In the genomic region with DNA sequence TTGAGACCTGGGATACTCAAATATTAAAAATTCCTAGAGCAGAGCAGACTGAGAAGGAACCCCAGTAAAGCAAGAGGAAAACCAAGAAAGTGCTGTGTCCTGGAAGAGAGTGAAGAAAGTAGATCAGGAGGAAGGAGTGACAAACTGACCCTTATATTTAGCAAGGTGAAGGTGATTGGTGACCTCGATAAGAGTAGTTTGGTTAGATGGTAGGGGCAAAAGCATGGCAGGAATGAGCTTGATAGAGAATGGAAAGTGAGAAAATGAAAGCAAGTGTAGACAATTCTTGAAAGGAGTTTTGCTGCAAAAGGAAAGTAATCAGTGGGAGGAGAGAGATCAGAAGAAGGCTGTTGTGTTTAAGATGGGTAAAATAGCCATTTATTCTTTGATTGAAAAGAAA, we compare ENCODE assay signal across 30 cellular contexts. TPM values are rescaled to one million over a fixed set of nuclear protein-coding genes. Genes with fewer than 3 reads are reported as not detected.
DNase-seq lines count a peak whose midpoint lies in the region; ATAC-seq, FAIRE-seq and TF ChIP-seq lines count a peak whose summit lies in the region.
"Had no signal": no experiment of that assay in that cellular context is flagged by ENCODE, and none has a peak within 500 bp of the region (broad histone marks: within the 10 kb centered on the region; RNA-seq: fewer than 3 reads in every experiment).

No MANE protein-coding gene starts in this region.

- no peak for ATAC-seq in HG03432 (IDR thresholded peaks at IDR 0.05; ENCODE audit: unreplicated experiment)
- ATAC-seq: A549; activated naive CD8-positive, alpha-beta T cell treated with anti-CD3 and anti-CD28 coated beads, Interleukin-2, amount 50 U/mL, for 24 hours; natural killer cell; stimulated activated naive B cell treated with anti-CD40 and anti-IgM and Interleukin-4, amounts not matched to agents 10 μg/mL and 1 μg/mL and 100 μg/mL, for 72 hours had no signal

- H3K27me3 Mint-ChIP-seq in CD4-positive, alpha-beta memory T cell, result peaks cover 3 to 5% of the 10 kb centered on the region in 2 donors
- H3K27me3 Mint-ChIP-seq: activated naive CD8-positive, alpha-beta T cell treated with anti-CD3 and anti-CD28 coated beads, Interleukin-2, amount 50 U/mL, for 24 hours had no signal

- no peak for TF ChIP-seq EP300 in sigmoid colon (IDR thresholded peaks at IDR 0.05)

- no peak overlapping the region for H3K4me3 Mint-ChIP-seq in CD4-positive, alpha-beta memory T cell
- H3K4me3 Mint-ChIP-seq: activated B cell treated with CpG ODN at 0.5 μM for 24 hours; activated naive CD8-positive, alpha-beta T cell treated with anti-CD3 and anti-CD28 coated beads, Interleukin-2, amount 50 U/mL, for 24 hours; endodermal cell; natural killer cell; stimulated activated naive B cell treated with anti-CD40 and anti-IgM and Interleukin-4, amounts not matched to agents 10 μg/mL and 1 μg/mL and 100 μg/mL, for 72 hours had no signal

- 94 to 95% methylated on average over 1 of the region's 1 CpG for WGBS in sigmoid colon, 2 donors

- intact Hi-C loops in endothelial cell of umbilical vein (cut with micrococcal nuclease) (no loop called here), sigmoid colon (cut with DNase I) (no loop called here)
- intact Hi-C loops in CD4-positive, alpha-beta memory T cell (cut with micrococcal nuclease), result no loop called here

- H2AFZ ChIP-seq in ACC112 (ENCODE audit: low read length, unreplicated experiment) (no peak overlapping the region), endothelial cell of umbilical vein (ENCODE audit: low read depth, low read length) (no peak overlapping the region)

- peaks cover 2% of the 10 kb centered on the region for H3K9me1 ChIP-seq in endothelial cell of umbilical vein (replicated peaks; ENCODE audit: control insufficient read depth, extremely low read depth, insufficient read depth, low read length)

- H3K9me3 ChIP-seq in endothelial cell of umbilical vein (replicated peaks; ENCODE audit: control insufficient read depth, insufficient read depth, low read length), result no peaks in the 10 kb centered on the region
- H3K9me3 ChIP-seq in sigmoid colon, result no peaks in the 10 kb centered on the region
- H3K9me3 ChIP-seq in CD4-positive, alpha-beta memory T cell (ENCODE audit: control insufficient read depth in 1 of 2, low read length in 2 of 2), result no peaks in the 10 kb centered on the region
- H3K9me3 ChIP-seq: A549, BLaER1, heart right ventricle, MG63, tibial nerve had no signal

- peaks cover 36% of the 10 kb centered on the region for H3K4me1 ChIP-seq in ACC112 (ENCODE audit: control insufficient read depth, insufficient read depth, low read length, unreplicated experiment)
- H3K4me1 ChIP-seq in endothelial cell of umbilical vein (ENCODE audit: control insufficient read depth, extremely low read depth, insufficient read depth, low read length), result peaks cover 21% of the 10 kb centered on the region
- peaks cover 0 to 71% (median 41%) of the 10 kb centered on the region in 4 donors for H3K4me1 ChIP-seq in sigmoid colon
- no peaks in the 10 kb centered on the region for H3K4me1 ChIP-seq in CD4-positive, alpha-beta memory T cell (ENCODE audit: insufficient read depth, low read length)
- H3K4me1 ChIP-seq: A549, BLaER1 had no signal

- TF ChIP-seq POLR2A in endothelial cell of umbilical vein (IDR thresholded peaks at IDR 0.05; ENCODE audit: low read depth, low read length), result no peak
- TF ChIP-seq POLR2A in sigmoid colon (IDR thresholded peaks at IDR 0.05), result no peak

- no peaks in the 10 kb centered on the region for H3K36me3 ChIP-seq in ACC112 (ENCODE audit: insufficient read depth, low read length)
- H3K36me3 ChIP-seq in endothelial cell of umbilical vein (ENCODE audit: control insufficient read depth in 2 of 2, extremely low read depth in 1 of 2, insufficient read depth in 2 of 2, low read length in 2 of 2), result no peaks in the 10 kb centered on the region
- no peaks in the 10 kb centered on the region for H3K36me3 ChIP-seq in sigmoid colon
- H3K36me3 ChIP-seq in CD4-positive, alpha-beta memory T cell (ENCODE audit: insufficient read depth, low read length), result no peaks in the 10 kb centered on the region
- H3K36me3 ChIP-seq: BLaER1, heart right ventricle, MG63, tibial nerve had no signal

- no peaks in the 10 kb centered on the region for H3K36me3 Mint-ChIP-seq in CD4-positive, alpha-beta memory T cell
- H3K36me3 Mint-ChIP-seq: natural killer cell; stimulated activated naive B cell treated with anti-CD40 and anti-IgM and Interleukin-4, amounts not matched to agents 10 μg/mL and 1 μg/mL and 100 μg/mL, for 72 hours had no signal

- DNase-seq in M059J (ENCODE audit: low read depth) (peak; percentile 43), endothelial cell of umbilical vein (ENCODE audit: low read depth, low spot score) (no peak), sigmoid colon (no peak), NCI-H748 treated with DMSO at 0.1 percent for 48 hours (lab: John Stamatoyannopoulos, UW) (no peak)
- DNase-seq in CD4-positive, alpha-beta memory T cell, result no peak
- DNase-seq in stimulated activated CD4-positive, alpha-beta T cell treated with anti-CD3 and anti-CD28 coated beads, Interleukin-12 subunit alpha, Interleukin-12 subunit beta, amount 100 ng/mL, for 4 hours, result no peak
- DNase-seq: activated B cell treated with CpG ODN at 0.5 μM for 24 hours; activated CD4-positive, alpha-beta T cell treated with anti-CD3 and anti-CD28 coated beads, Interleukin-2, amount 50 U/mL, for 4 hours; activated CD8-positive, alpha-beta memory T cell treated with anti-CD3 and anti-CD28 coated beads, Interleukin-2, amount 50 U/mL, for 48 hours; activated effector memory CD4-positive, alpha-beta T cell treated with anti-CD3 and anti-CD28 coated beads, Interleukin-2, amount 50 U/mL, for 16 hours; activated naive CD8-positive, alpha-beta T cell treated with anti-CD3 and anti-CD28 coated beads, Interleukin-2, amount 50 U/mL, for 24 hours; cortex of kidney; endodermal cell; GOT3; heart right ventricle; natural killer cell; NCI-H1436; NCI-H2107; NK-92 treated with Interleukin-12 subunit alpha and Interleukin-12 subunit beta, amount 100 ng/mL, for 24 hours; stimulated activated CD4-positive, alpha-beta T cell treated with anti-CD3 and anti-CD28 coated beads, Interleukin-2, amount 100 ng/mL, for 48 hours; stimulated activated naive B cell treated with anti-CD40 and anti-IgM and Interleukin-4, amounts not matched to agents 10 μg/mL and 1 μg/mL and 100 μg/mL, for 72 hours; T-helper 9 cell had no signal

- H3K4me3 ChIP-seq in ACC112 (ENCODE audit: low read depth, low read length) (peak overlapping the region; percentile 40), endothelial cell of umbilical vein (replicated peaks in 1 of 3; ENCODE audit: insufficient read depth in 1 of 3, low read depth in 1 of 3, low read length in 3 of 3) (no peak overlapping the region), sigmoid colon (no peak overlapping the region)
- no peak overlapping the region for H3K4me3 ChIP-seq in CD4-positive, alpha-beta memory T cell (ENCODE audit: low read length in 2 of 2)
- H3K4me3 ChIP-seq: A549, BLaER1, heart right ventricle, MG63, skin epidermis, tibial nerve had no signal

- no peak for TF ChIP-seq CTCF in endothelial cell of umbilical vein (IDR thresholded peaks at IDR 0.05; ENCODE audit: extremely low read depth in 1 of 2, insufficient read depth in 1 of 2, low read depth in 1 of 2, low read length in 2 of 2)
- no peak for TF ChIP-seq CTCF in sigmoid colon (IDR thresholded peaks at IDR 0.05)

- POLR2A ChIA-PET in endothelial cell of umbilical vein (lab: Charles Lee), result no interaction called here
- POLR2A ChIA-PET in CD4-positive, alpha-beta memory T cell (lab: Charles Lee; ENCODE audit: partially characterized antibody), result no interaction called here

- H3K4me1 Mint-ChIP-seq in CD4-positive, alpha-beta memory T cell, result peaks cover 0 to 3% (median 1%) of the 10 kb centered on the region in 4 donors
- H3K4me1 Mint-ChIP-seq: activated B cell treated with CpG ODN at 0.5 μM for 24 hours; activated naive CD8-positive, alpha-beta T cell treated with anti-CD3 and anti-CD28 coated beads, Interleukin-2, amount 50 U/mL, for 24 hours; stimulated activated naive B cell treated with anti-CD40 and anti-IgM and Interleukin-4, amounts not matched to agents 10 μg/mL and 1 μg/mL and 100 μg/mL, for 72 hours had no signal

- no peaks in the 10 kb centered on the region for H4K20me1 ChIP-seq in endothelial cell of umbilical vein (replicated peaks; ENCODE audit: control insufficient read depth, extremely low read depth, insufficient read depth, low read length)
- H4K20me1 ChIP-seq: BLaER1 had no signal

- H3K79me2 ChIP-seq in ACC112 (ENCODE audit: control insufficient read depth, insufficient read depth, low read length, unreplicated experiment) (peaks cover 53% of the 10 kb centered on the region), endothelial cell of umbilical vein (ENCODE audit: control insufficient read depth, insufficient read depth, low read length) (peaks cover 86% of the 10 kb centered on the region)

- CTCF ChIA-PET in endothelial cell of umbilical vein (lab: Charles Lee), result interaction anchor here (1.4 kb wide), 1 partner anchor 38 kb away, joined by 3 read pairs; no protein-coding TSS in a partner anchor
- CTCF ChIA-PET in CD4-positive, alpha-beta memory T cell (lab: Charles Lee; ENCODE audit: partially characterized antibody), result no interaction called here

- H3K27me3 ChIP-seq in ACC112 (ENCODE audit: insufficient read depth, low read length) (no peaks in the 10 kb centered on the region), endothelial cell of umbilical vein (ENCODE audit: control insufficient read depth in 2 of 2, insufficient read depth in 2 of 2, low read length in 2 of 2) (no peaks in the 10 kb centered on the region), sigmoid colon (no peaks in the 10 kb centered on the region)
- no peaks in the 10 kb centered on the region for H3K27me3 ChIP-seq in CD4-positive, alpha-beta memory T cell (ENCODE audit: insufficient read depth, low read length)
- H3K27me3 ChIP-seq: BLaER1, heart right ventricle, MG63, tibial nerve had no signal

- dilution Hi-C loops in endothelial cell of umbilical vein (cut with MboI; ENCODE audit: extremely low pct_ligation_motif_present, low sequenced_read_pairs), result no loop called here

- H3K27ac Mint-ChIP-seq in CD4-positive, alpha-beta memory T cell, result no peak overlapping the region
- H3K27ac Mint-ChIP-seq: activated B cell treated with CpG ODN at 0.5 μM for 24 hours; activated naive CD8-positive, alpha-beta T cell treated with anti-CD3 and anti-CD28 coated beads, Interleukin-2, amount 50 U/mL, for 24 hours; natural killer cell; stimulated activated naive B cell treated with anti-CD40 and anti-IgM and Interleukin-4, amounts not matched to agents 10 μg/mL and 1 μg/mL and 100 μg/mL, for 72 hours had no signal

- H3K9me3 Mint-ChIP-seq in CD4-positive, alpha-beta memory T cell, result peaks cover 0 to 2% (median 0%) of the 10 kb centered on the region in 8 donors
- H3K9me3 Mint-ChIP-seq: activated B cell treated with CpG ODN at 0.5 μM for 24 hours; activated naive CD8-positive, alpha-beta T cell treated with anti-CD3 and anti-CD28 coated beads, Interleukin-2, amount 50 U/mL, for 24 hours; endodermal cell; natural killer cell; stimulated activated naive B cell treated with anti-CD40 and anti-IgM and Interleukin-4, amounts not matched to agents 10 μg/mL and 1 μg/mL and 100 μg/mL, for 72 hours had no signal

- BruUV-seq in endothelial cell of umbilical vein (replicated peaks; lab: Mats Ljungman, UMichigan), result no TSS peak

- H3K27ac ChIP-seq in ACC112 (ENCODE audit: low read depth, low read length) (peak overlapping the region; percentile 82), endothelial cell of umbilical vein (ENCODE audit: insufficient read depth, low read depth, low read length) (peak overlapping the region; percentile 45), sigmoid colon (peak overlapping the region; percentile 63 to 88 (median 80))
- no peak overlapping the region for H3K27ac ChIP-seq in CD4-positive, alpha-beta memory T cell (ENCODE audit: low read depth, low read length)
- H3K27ac ChIP-seq: A549, BLaER1 had no signal

- H3K4me2 ChIP-seq in endothelial cell of umbilical vein (ENCODE audit: insufficient read depth, low read length), result no peak overlapping the region
- H3K4me2 ChIP-seq: A549, BLaER1 had no signal

- FAIRE-seq in endothelial cell of umbilical vein (lab: Jason Lieb, UNC), result no peak
- FAIRE-seq: A549, bronchial epithelial cell had no signal

- no peak overlapping the region for H3K9ac ChIP-seq in endothelial cell of umbilical vein (replicated peaks; ENCODE audit: extremely low read depth, insufficient read depth, low read length)
- H3K9ac ChIP-seq: BLaER1 had no signal

RNA-seq across cellular contexts. Expression of a gene that starts 51.1 kb away (rescaled TPM):
- 35.9 and 41.2 TPM in 2 replicates for total RNA-seq in M059J (2014; rRNA removed; shearing (Covaris generic))
- total RNA-seq in endothelial cell of umbilical vein (58.3 and 59.3 TPM in 2 replicates), sigmoid colon (100 to 1,000 TPM in 1 of 4 donors, 10 to 100 TPM in 3; 74.0 to 109 (median 89.4) TPM)
- polyA plus RNA-seq in endothelial cell of umbilical vein (9.0 and 11.1 TPM in 2 replicates), sigmoid colon (1 to 10 TPM in 2 of 3 donors, under 1 TPM in 1; 0.92 to 6.0 (median 3.1) TPM)
- 12.0 and 12.8 TPM in 2 replicates for polyA plus RNA-seq in endothelial cell of umbilical vein (2011; cell fraction: cytosol; rRNA removed)
- 23.2 and 24.5 TPM in 2 replicates for polyA plus RNA-seq in endothelial cell of umbilical vein (2011; cell fraction: nucleus; rRNA removed)
- 28.5 and 39.2 TPM in 2 replicates for polyA plus RNA-seq in endothelial cell of umbilical vein (2012)
- polyA minus RNA-seq in endothelial cell of umbilical vein, result 77.4 and 82.4 TPM in 2 replicates
- polyA minus RNA-seq in endothelial cell of umbilical vein (2011; cell fraction: cytosol; rRNA and poly(A)+ RNA removed), result 33.1 TPM
- polyA minus RNA-seq in endothelial cell of umbilical vein (2011; cell fraction: nucleus; rRNA and poly(A)+ RNA removed), result 69.4 and 85.4 TPM in 2 replicates
- not detected for total RNA-seq in CD4-positive, alpha-beta memory T cell
- not detected for polyA plus RNA-seq in CD4-positive, alpha-beta memory T cell

Comparison
In these comparisons a context has a peak if more than half of its experiments do, and no peak if none do; other contexts are left out.
1. RNA of a gene that starts 51.1 kb away (total RNA-seq): 74.0 to 109 TPM in sigmoid colon, 58.3 to 59.3 TPM in endothelial cell of umbilical vein and 35.9 to 41.2 TPM in M059J; not detected in CD4-positive, alpha-beta memory T cell; every median in the first group is over 10 times any median in the second.